8 cellular contexts compared by ENCODE assay signal in genomic region chr1:86156571-86157455, GRCh38. TPM values are rescaled to one million over a fixed set of nuclear protein-coding genes. Genes with fewer than 3 reads are reported as not detected.
DNase-seq lines count a peak whose midpoint lies in the region; ATAC-seq and TF ChIP-seq lines count a peak whose summit lies in the region.

Gene COL24A1 (minus strand): TSS chr1:86156772. CDS start chr1:86156396, 376 bp downstream.

- H3K27me3 ChIP-seq in BE2C = peaks cover 25% of the 10 kb centered on the region

- H3K4me3 ChIP-seq in BE2C (ENCODE audit: low read depth, low read length) (no peak within 1 kb of the TSS), WI38 (ENCODE audit: low read depth, low read length) (peak within 1 kb of the TSS; percentile 63)

- no peaks in the 10 kb centered on the region for H3K4me1 ChIP-seq in BE2C

- H3K36me3 ChIP-seq in BE2C = no peaks in the 10 kb centered on the region

- DNase-seq in BE2C (peak; percentile 8), HCEC 1CT (peak; percentile 64), Right ventricle myocardium superior (peak; percentile 67), omental fat pad (ENCODE audit: low spot score) (no peak), inferior parietal cortex (ENCODE audit: extremely low spot score) (no peak), C1 segment of cervical spinal cord (lab: John Stamatoyannopoulos, UW) (no peak)

- H3K9me3 ChIP-seq in BE2C = no peaks in the 10 kb centered on the region

- ATAC-seq in Right ventricle myocardium superior (ENCODE audit: poor library complexity) (peak; percentile 66), omental fat pad (ENCODE audit: low FRiP score) (peak; percentile 68), GM19023 (IDR thresholded peaks at IDR 0.05; ENCODE audit: unreplicated experiment) (no peak)

- TF ChIP-seq CTCF in BE2C (IDR thresholded peaks at IDR 0.05; ENCODE audit: low read depth, low read length) (no peak), WI38 (IDR thresholded peaks at IDR 0.05; ENCODE audit: low read depth, low read length) (no peak), omental fat pad (IDR thresholded peaks at IDR 0.05) (no peak)

- intact Hi-C loops in Right ventricle myocardium superior (cut with DNase I) = no loop called here

RNA-seq across cellular contexts. Expression of gene COL24A1, which starts in this region (rescaled TPM):
- 0.20 TPM for polyA plus RNA-seq in BE2C (2012; ENCODE audit: insufficient read depth, insufficient read length, low read depth)
- 1.9 TPM for total RNA-seq in Right ventricle myocardium superior
- total RNA-seq in omental fat pad = 1 to 10 TPM in 1 of 4 donors, under 1 TPM in 3; 0.12 to 1.1 (median 0.58) TPM

Comparison
In these comparisons a context has a peak if more than half of its experiments do, and no peak if none do; other contexts are left out.
1. DNase-seq: peak in BE2C (single experiment), HCEC 1CT (single experiment) and Right ventricle myocardium superior (single experiment); none in omental fat pad (single experiment), inferior parietal cortex (single experiment) and C1 segment of cervical spinal cord (0 of 14).